19 cellular contexts compared by ENCODE assay signal in the genomic region with DNA sequence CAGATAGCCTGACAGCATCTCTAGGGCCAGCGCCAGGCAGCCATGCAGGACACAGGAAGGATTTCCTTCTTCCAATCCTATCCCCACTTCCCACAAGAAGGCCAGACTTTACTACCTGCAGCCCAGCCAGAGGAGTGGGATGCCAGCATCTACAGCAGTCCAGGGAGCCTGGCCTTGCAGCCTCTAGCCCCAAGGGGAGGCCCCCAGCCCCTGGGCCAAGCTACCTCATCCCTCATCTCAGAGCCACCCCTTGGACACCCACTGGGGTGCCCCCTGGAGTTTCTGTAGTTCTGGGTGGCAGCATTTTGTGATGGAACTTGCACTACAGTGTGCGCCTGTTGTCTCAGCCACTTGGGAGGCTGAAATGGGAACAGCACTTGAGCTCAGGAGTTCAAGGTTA.
A peak's percentile ranks its signal among the peaks of the same experiment; 100 is the strongest.
DNase-seq lines count a peak whose midpoint lies in the region; ATAC-seq and TF ChIP-seq lines count a peak whose summit lies in the region.
"Had no signal": no experiment of that assay in that cellular context is flagged by ENCODE, and none has a peak within 500 bp of the region (broad histone marks: within the 10 kb centered on the region; RNA-seq: fewer than 3 reads in every experiment).

No MANE protein-coding gene starts in this region.

- no peak overlapping the region for H3K4me3 Mint-ChIP-seq in activated CD4-positive, alpha-beta T cell treated with anti-CD3 and anti-CD28 coated beads, Interleukin-2, amount 10 ng/mL, durations not matched to agents 7 days and 5 days
- H3K4me3 Mint-ChIP-seq in osteocyte (ENCODE audit: unreplicated experiment) = no peak overlapping the region
- H3K4me3 Mint-ChIP-seq: B cell; CD4-positive, alpha-beta T cell; CD8-positive, alpha-beta T cell had no signal

- ATAC-seq in GM18870 (IDR thresholded peaks at IDR 0.05; ENCODE audit: unreplicated experiment) = no peak
- ATAC-seq: CD8-positive, alpha-beta T cell had no signal

- H3K36me3 Mint-ChIP-seq in activated CD4-positive, alpha-beta T cell treated with anti-CD3 and anti-CD28 coated beads, Interleukin-2, amount 10 ng/mL, durations not matched to agents 7 days and 5 days (ENCODE audit: low read depth) = no peaks in the 10 kb centered on the region
- no peaks in the 10 kb centered on the region for H3K36me3 Mint-ChIP-seq in osteocyte (ENCODE audit: unreplicated experiment)
- H3K36me3 Mint-ChIP-seq: CD8-positive, alpha-beta T cell had no signal

- H3K36me3 ChIP-seq in HEK293 (ENCODE audit: control insufficient read depth in 2 of 2, insufficient read depth in 1 of 2, low read length in 2 of 2) = no peaks in the 10 kb centered on the region
- H3K36me3 ChIP-seq: BLaER1 treated with 17β-estradiol and CSF1 and Interleukin-3, amounts not matched to agents 10 nM and 100 nM had no signal

- H3K4me3 ChIP-seq in HEK293 (ENCODE audit: low read depth, low read length) = no peak overlapping the region
- H3K4me3 ChIP-seq: BLaER1 treated with 17β-estradiol and CSF1 and Interleukin-3, amounts not matched to agents 10 nM and 100 nM had no signal

- CTCF ChIA-PET in activated CD4-positive, alpha-beta T cell treated with anti-CD3 and anti-CD28 coated beads, Interleukin-2, amount 10 ng/mL, durations not matched to agents 7 days and 5 days (lab: Charles Lee) = no interaction called here
- CTCF ChIA-PET in HEK293 (lab: Yijun Ruan, JAX) = no interaction called here

- H3K4me1 ChIP-seq in HEK293 (ENCODE audit: control insufficient read depth, insufficient read depth, low read length) = 0 out of 2 replicates have a peak, but pooled peaks cover 2% of the 10 kb centered on the region
- H3K4me1 ChIP-seq: BLaER1 treated with 17β-estradiol and CSF1 and Interleukin-3, amounts not matched to agents 10 nM and 100 nM; Caco-2 had no signal

- H3K9me3 ChIP-seq in HEK293 (ENCODE audit: control insufficient read depth, insufficient read depth, low read depth, low read length) = no peaks in the 10 kb centered on the region
- H3K9me3 ChIP-seq: Caco-2 had no signal

- TF ChIP-seq CTCF in HEK293 (tag by site-specific recombination; IDR thresholded peaks at IDR 0.05) = no peak
- TF ChIP-seq CTCF in osteocyte (IDR thresholded peaks at IDR 0.05) = no peak

- H3K4me1 Mint-ChIP-seq in activated CD4-positive, alpha-beta T cell treated with anti-CD3 and anti-CD28 coated beads, Interleukin-2, amount 10 ng/mL, durations not matched to agents 7 days and 5 days = no peaks in the 10 kb centered on the region
- H3K4me1 Mint-ChIP-seq in osteocyte (ENCODE audit: unreplicated experiment) = no peaks in the 10 kb centered on the region
- H3K4me1 Mint-ChIP-seq: B cell had no signal

- DNase-seq in activated CD4-positive, alpha-beta T cell treated with anti-CD3 and anti-CD28 coated beads, Interleukin-2, amount 10 ng/mL, durations not matched to agents 7 days and 5 days = no peak
- no peak for DNase-seq in activated CD4-positive, alpha-beta T cell treated with anti-CD3 and anti-CD28 coated beads, Interleukin-2, amount 50 U/mL, for 4 hours
- peak; percentile 19 for DNase-seq in ecto neural progenitor cell (ENCODE audit: low spot score)
- DNase-seq in osteocyte (ENCODE audit: extremely low spot score, unreplicated experiment) = peak; percentile 65
- DNase-seq in T-helper 9 cell = no peak
- no peak for DNase-seq in mucosa of gallbladder (ENCODE audit: low spot score)
- DNase-seq: AML-193; Caco-2; Calu3; CD4-positive, alpha-beta T cell; CD8-positive, alpha-beta T cell; DMS79 treated with DMSO at 0.1 percent for 48 hours; GF-D8 had no signal

- POLR2A ChIA-PET in activated CD4-positive, alpha-beta T cell treated with anti-CD3 and anti-CD28 coated beads, Interleukin-2, amount 10 ng/mL, durations not matched to agents 7 days and 5 days (lab: Charles Lee) = no interaction called here
- POLR2A ChIA-PET in HEK293 (lab: Yijun Ruan, JAX) = no interaction called here

- H3K27me3 Mint-ChIP-seq in activated CD4-positive, alpha-beta T cell treated with anti-CD3 and anti-CD28 coated beads, Interleukin-2, amount 10 ng/mL, durations not matched to agents 7 days and 5 days = no peaks in the 10 kb centered on the region
- peaks cover 57% of the 10 kb centered on the region for H3K27me3 Mint-ChIP-seq in osteocyte (ENCODE audit: unreplicated experiment)

- no peak overlapping the region for H3K27ac ChIP-seq in HEK293 (ENCODE audit: extremely low read depth, low read depth, low read length)
- H3K27ac ChIP-seq: 22Rv1; BLaER1 treated with 17β-estradiol and CSF1 and Interleukin-3, amounts not matched to agents 10 nM and 100 nM; C4-2B had no signal

- no peaks in the 10 kb centered on the region for H3K9me3 Mint-ChIP-seq in activated CD4-positive, alpha-beta T cell treated with anti-CD3 and anti-CD28 coated beads, Interleukin-2, amount 10 ng/mL, durations not matched to agents 7 days and 5 days
- no peaks in the 10 kb centered on the region for H3K9me3 Mint-ChIP-seq in osteocyte (ENCODE audit: unreplicated experiment)

- H3K27ac Mint-ChIP-seq in activated CD4-positive, alpha-beta T cell treated with anti-CD3 and anti-CD28 coated beads, Interleukin-2, amount 10 ng/mL, durations not matched to agents 7 days and 5 days = peak overlapping the region; percentile 25
- no peak overlapping the region for H3K27ac Mint-ChIP-seq in osteocyte (ENCODE audit: unreplicated experiment)
- H3K27ac Mint-ChIP-seq: B cell; CD4-positive, alpha-beta T cell; CD8-positive, alpha-beta T cell had no signal

TF ChIP-seq in HEK293, 187 proteins besides CTCF, POLR2A, EP300 and RAD21:
- 0 out of 2 replicates have a peak, but pooled peaks have one; percentile 32 for TF ChIP-seq ZIC2 (tag by site-specific recombination; IDR thresholded peaks at IDR 0.05)
- peak; percentile 82 for TF ChIP-seq GLIS1 (tag by site-specific recombination; IDR thresholded peaks at IDR 0.05)
- no peak for TF ChIP-seq SP2 (tag by site-specific recombination; IDR thresholded peaks at IDR 0.05)
- no peak for TF ChIP-seq ZNF530 (tag by site-specific recombination; IDR thresholded peaks at IDR 0.05; ENCODE audit: low read depth)
- no peak for TF ChIP-seq ZNF23 (tag by site-specific recombination; IDR thresholded peaks at IDR 0.05; ENCODE audit: borderline replicate concordance)

Comparison
In these comparisons a context has a peak if more than half of its experiments do, and no peak if none do; other contexts are left out.
1. DNase-seq: peak in ecto neural progenitor cell (single experiment) and osteocyte (single experiment); none in activated CD4-positive, alpha-beta T cell treated with anti-CD3 and anti-CD28 coated beads, Interleukin-2, amount 10 ng/mL, durations not matched to agents 7 days and 5 days (single experiment), activated CD4-positive, alpha-beta T cell treated with anti-CD3 and anti-CD28 coated beads, Interleukin-2, amount 50 U/mL, for 4 hours (0 of 2), T-helper 9 cell (single experiment) and mucosa of gallbladder (single experiment).